In genomic region chr1:46306159-46306530, GRCh38 we compare ENCODE assay signal across 13 cellular contexts. TPM values are rescaled to one million over a fixed set of nuclear protein-coding genes. Genes with fewer than 3 reads are reported as not detected.
DNase-seq lines count a peak whose midpoint lies in the region; ATAC-seq and TF ChIP-seq lines count a peak whose summit lies in the region.
"Had no signal": no experiment of that assay in that cellular context is flagged by ENCODE, and none has a peak within 500 bp of the region (broad histone marks: within the 10 kb centered on the region; RNA-seq: fewer than 3 reads in every experiment).

No MANE protein-coding gene starts in this region.

- POLR2A ChIA-PET in activated naive CD8-positive, alpha-beta T cell treated with anti-CD3 and anti-CD28 coated beads, Interleukin-2, amount 10 ng/mL, durations not matched to agents 7 days and 5 days (lab: Charles Lee), result interaction anchor here (0.7 to 1.7 kb wide), 2 partner anchors 33 to 38 kb away, joined by 3 read pairs; no protein-coding TSS in a partner anchor
- POLR2A ChIA-PET in RWPE1 (lab: Yijun Ruan, JAX; ENCODE audit: low non-redundant PET), result no interaction called here

- peaks cover 43% of the 10 kb centered on the region for H3K4me1 Mint-ChIP-seq in activated CD8-positive, alpha-beta memory T cell treated with anti-CD3 and anti-CD28 coated beads, Interleukin-2, amount 10 ng/mL, durations not matched to agents 7 days and 5 days
- H3K4me1 Mint-ChIP-seq in IgD-negative memory B cell, result peaks cover 13 to 35% (median 25%) of the 10 kb centered on the region in 3 donors
- peaks cover 33% of the 10 kb centered on the region for H3K4me1 Mint-ChIP-seq in activated naive CD8-positive, alpha-beta T cell treated with anti-CD3 and anti-CD28 coated beads, Interleukin-2, amount 10 ng/mL, durations not matched to agents 7 days and 5 days
- peaks cover 25% of the 10 kb centered on the region for H3K4me1 Mint-ChIP-seq in osteocyte (ENCODE audit: unreplicated experiment)

- peak overlapping the region; percentile 28 for H3K4me3 Mint-ChIP-seq in activated CD8-positive, alpha-beta memory T cell treated with anti-CD3 and anti-CD28 coated beads, Interleukin-2, amount 10 ng/mL, durations not matched to agents 7 days and 5 days
- H3K4me3 Mint-ChIP-seq in IgD-negative memory B cell (peak overlapping the region; percentile 78 to 99 (median 92)), osteocyte (ENCODE audit: unreplicated experiment) (peak overlapping the region; percentile 22)
- peak overlapping the region; percentile 56 for H3K4me3 Mint-ChIP-seq in activated naive CD8-positive, alpha-beta T cell treated with anti-CD3 and anti-CD28 coated beads, Interleukin-2, amount 10 ng/mL, durations not matched to agents 7 days and 5 days

- no peak overlapping the region for H3K27ac ChIP-seq in RWPE1
- H3K27ac ChIP-seq: esophagus muscularis mucosa, thyroid gland had no signal

- CTCF ChIA-PET in activated CD8-positive, alpha-beta memory T cell treated with anti-CD3 and anti-CD28 coated beads, Interleukin-2, amount 10 ng/mL, durations not matched to agents 7 days and 5 days (lab: Charles Lee), result interaction anchor here (1.7 kb wide), 1 partner anchor 9 kb away, joined by 3 read pairs; no protein-coding TSS in a partner anchor
- CTCF ChIA-PET in RWPE1 (lab: Yijun Ruan, JAX), result no interaction called here

- H3K36me3 Mint-ChIP-seq in activated CD8-positive, alpha-beta memory T cell treated with anti-CD3 and anti-CD28 coated beads, Interleukin-2, amount 10 ng/mL, durations not matched to agents 7 days and 5 days, result peaks cover 24% of the 10 kb centered on the region
- H3K36me3 Mint-ChIP-seq in IgD-negative memory B cell, result peaks cover 2% of the 10 kb centered on the region
- peaks cover 20% of the 10 kb centered on the region for H3K36me3 Mint-ChIP-seq in activated naive CD8-positive, alpha-beta T cell treated with anti-CD3 and anti-CD28 coated beads, Interleukin-2, amount 10 ng/mL, durations not matched to agents 7 days and 5 days
- H3K36me3 Mint-ChIP-seq in osteocyte (ENCODE audit: unreplicated experiment), result peaks cover 16% of the 10 kb centered on the region

- peak overlapping the region; percentile 18 for H3K27ac Mint-ChIP-seq in activated CD8-positive, alpha-beta memory T cell treated with anti-CD3 and anti-CD28 coated beads, Interleukin-2, amount 10 ng/mL, durations not matched to agents 7 days and 5 days
- H3K27ac Mint-ChIP-seq in IgD-negative memory B cell (peak overlapping the region in 2 of 3 donors; percentile 12 to 48), osteocyte (ENCODE audit: unreplicated experiment) (no peak overlapping the region)
- peak overlapping the region; percentile 24 for H3K27ac Mint-ChIP-seq in activated naive CD8-positive, alpha-beta T cell treated with anti-CD3 and anti-CD28 coated beads, Interleukin-2, amount 10 ng/mL, durations not matched to agents 7 days and 5 days

- DNase-seq in activated CD8-positive, alpha-beta memory T cell treated with anti-CD3 and anti-CD28 coated beads, Interleukin-2, amount 10 ng/mL, durations not matched to agents 7 days and 5 days, result no peak
- no peak for DNase-seq in activated CD8-positive, alpha-beta memory T cell treated with anti-CD3 and anti-CD28 coated beads, Interleukin-2, amount 50 U/mL, for 48 hours
- no peak for DNase-seq in activated naive CD8-positive, alpha-beta T cell treated with anti-CD3 and anti-CD28 coated beads, Interleukin-2, amount 10 ng/mL, durations not matched to agents 7 days and 5 days
- DNase-seq in osteocyte (ENCODE audit: extremely low spot score, unreplicated experiment), result no peak
- DNase-seq in RWPE1 (ENCODE audit: low spot score), result no peak
- no peak for DNase-seq in DMS114 treated with DMSO at 0.1 percent for 48 hours (lab: John Stamatoyannopoulos, UW; ENCODE audit: unreplicated experiment)
- DNase-seq: DMS79 treated with DMSO at 0.1 percent for 48 hours, mucosa of descending colon, right cardiac atrium, thyroid gland had no signal

- TF ChIP-seq CTCF in osteocyte (IDR thresholded peaks at IDR 0.05), result no peak
- no peak for TF ChIP-seq CTCF in RWPE1 (conservative IDR thresholded peaks at IDR 0.05; ENCODE audit: low read depth)

- H3K9me3 Mint-ChIP-seq in activated CD8-positive, alpha-beta memory T cell treated with anti-CD3 and anti-CD28 coated beads, Interleukin-2, amount 10 ng/mL, durations not matched to agents 7 days and 5 days (ENCODE audit: low read depth), result no peaks in the 10 kb centered on the region
- H3K9me3 Mint-ChIP-seq in IgD-negative memory B cell (no peaks in the 10 kb centered on the region), osteocyte (ENCODE audit: unreplicated experiment) (no peaks in the 10 kb centered on the region)
- H3K9me3 Mint-ChIP-seq in activated naive CD8-positive, alpha-beta T cell treated with anti-CD3 and anti-CD28 coated beads, Interleukin-2, amount 10 ng/mL, durations not matched to agents 7 days and 5 days, result no peaks in the 10 kb centered on the region

- H3K27me3 Mint-ChIP-seq in activated CD8-positive, alpha-beta memory T cell treated with anti-CD3 and anti-CD28 coated beads, Interleukin-2, amount 10 ng/mL, durations not matched to agents 7 days and 5 days, result no peaks in the 10 kb centered on the region
- H3K27me3 Mint-ChIP-seq in IgD-negative memory B cell (no peaks in the 10 kb centered on the region), osteocyte (ENCODE audit: unreplicated experiment) (no peaks in the 10 kb centered on the region)
- no peaks in the 10 kb centered on the region for H3K27me3 Mint-ChIP-seq in activated naive CD8-positive, alpha-beta T cell treated with anti-CD3 and anti-CD28 coated beads, Interleukin-2, amount 10 ng/mL, durations not matched to agents 7 days and 5 days

- ATAC-seq in activated CD8-positive, alpha-beta memory T cell treated with anti-CD3 and anti-CD28 coated beads, Interleukin-2, amount 10 ng/mL, durations not matched to agents 7 days and 5 days, result no peak
- ATAC-seq in activated naive CD8-positive, alpha-beta T cell treated with anti-CD3 and anti-CD28 coated beads, Interleukin-2, amount 10 ng/mL, durations not matched to agents 7 days and 5 days (ENCODE audit: low read depth), result no peak
- no peak for ATAC-seq in HG02870 (IDR thresholded peaks at IDR 0.05; ENCODE audit: unreplicated experiment)
- ATAC-seq: mucosa of descending colon, right cardiac atrium had no signal

RNA-seq across cellular contexts. Expression of gene UQCRH, which starts 2.6 kb away (rescaled TPM):
- 100 to 1,000 TPM; 279 to 302 TPM for total RNA-seq in activated CD8-positive, alpha-beta memory T cell treated with anti-CD3 and anti-CD28 coated beads, Interleukin-2, amount 10 ng/mL, durations not matched to agents 7 days and 5 days
- polyA plus RNA-seq in IgD-negative memory B cell, result 310 TPM
- 100 to 1,000 TPM; 250 to 260 TPM for total RNA-seq in activated naive CD8-positive, alpha-beta T cell treated with anti-CD3 and anti-CD28 coated beads, Interleukin-2, amount 10 ng/mL, durations not matched to agents 7 days and 5 days
- 200 and 228 TPM in 2 replicates for total RNA-seq in osteocyte

RNA-seq across cellular contexts. Expression of gene LRRC41, which starts 2.7 kb away (rescaled TPM):
- 10 to 100 TPM; 33.4 to 44.7 TPM for total RNA-seq in activated CD8-positive, alpha-beta memory T cell treated with anti-CD3 and anti-CD28 coated beads, Interleukin-2, amount 10 ng/mL, durations not matched to agents 7 days and 5 days
- 47.7 TPM for polyA plus RNA-seq in IgD-negative memory B cell
- total RNA-seq in activated naive CD8-positive, alpha-beta T cell treated with anti-CD3 and anti-CD28 coated beads, Interleukin-2, amount 10 ng/mL, durations not matched to agents 7 days and 5 days, result 10 to 100 TPM; 36.8 to 38.8 TPM
- total RNA-seq in osteocyte, result 90.7 and 93.4 TPM in 2 replicates

RNA-seq across cellular contexts. Expression of gene NSUN4, which starts 34.5 kb away (rescaled TPM):
- total RNA-seq in activated CD8-positive, alpha-beta memory T cell treated with anti-CD3 and anti-CD28 coated beads, Interleukin-2, amount 10 ng/mL, durations not matched to agents 7 days and 5 days, result 10 to 100 TPM; 20.6 to 26.7 TPM
- polyA plus RNA-seq in IgD-negative memory B cell, result 26.8 TPM
- total RNA-seq in activated naive CD8-positive, alpha-beta T cell treated with anti-CD3 and anti-CD28 coated beads, Interleukin-2, amount 10 ng/mL, durations not matched to agents 7 days and 5 days, result 10 to 100 TPM; 23.2 to 24.9 TPM
- 21.6 and 24.5 TPM in 2 replicates for total RNA-seq in osteocyte

RNA-seq across cellular contexts. Expression of gene RAD54L, which starts 58.6 kb away (rescaled TPM):
- total RNA-seq in activated CD8-positive, alpha-beta memory T cell treated with anti-CD3 and anti-CD28 coated beads, Interleukin-2, amount 10 ng/mL, durations not matched to agents 7 days and 5 days, result 10 to 100 TPM; 57.2 to 85.3 TPM
- 0.49 TPM for polyA plus RNA-seq in IgD-negative memory B cell
- 10 to 100 TPM; 47.9 to 50.8 TPM for total RNA-seq in activated naive CD8-positive, alpha-beta T cell treated with anti-CD3 and anti-CD28 coated beads, Interleukin-2, amount 10 ng/mL, durations not matched to agents 7 days and 5 days
- 4.2 and 5.4 TPM in 2 replicates for total RNA-seq in osteocyte

Comparison
In these comparisons a context has a peak if more than half of its experiments do, and no peak if none do; other contexts are left out.
1. H3K4me3 Mint-ChIP-seq: peak in every context shown above with its lines; median percentile 92 in IgD-negative memory B cell; 56 in activated naive CD8-positive, alpha-beta T cell treated with anti-CD3 and anti-CD28 coated beads, Interleukin-2, amount 10 ng/mL, durations not matched to agents 7 days and 5 days; 28 in activated CD8-positive, alpha-beta memory T cell treated with anti-CD3 and anti-CD28 coated beads, Interleukin-2, amount 10 ng/mL, durations not matched to agents 7 days and 5 days; 22 in osteocyte.